Comparison of ENCODE assay signal across 8 cellular contexts in the genomic region with DNA sequence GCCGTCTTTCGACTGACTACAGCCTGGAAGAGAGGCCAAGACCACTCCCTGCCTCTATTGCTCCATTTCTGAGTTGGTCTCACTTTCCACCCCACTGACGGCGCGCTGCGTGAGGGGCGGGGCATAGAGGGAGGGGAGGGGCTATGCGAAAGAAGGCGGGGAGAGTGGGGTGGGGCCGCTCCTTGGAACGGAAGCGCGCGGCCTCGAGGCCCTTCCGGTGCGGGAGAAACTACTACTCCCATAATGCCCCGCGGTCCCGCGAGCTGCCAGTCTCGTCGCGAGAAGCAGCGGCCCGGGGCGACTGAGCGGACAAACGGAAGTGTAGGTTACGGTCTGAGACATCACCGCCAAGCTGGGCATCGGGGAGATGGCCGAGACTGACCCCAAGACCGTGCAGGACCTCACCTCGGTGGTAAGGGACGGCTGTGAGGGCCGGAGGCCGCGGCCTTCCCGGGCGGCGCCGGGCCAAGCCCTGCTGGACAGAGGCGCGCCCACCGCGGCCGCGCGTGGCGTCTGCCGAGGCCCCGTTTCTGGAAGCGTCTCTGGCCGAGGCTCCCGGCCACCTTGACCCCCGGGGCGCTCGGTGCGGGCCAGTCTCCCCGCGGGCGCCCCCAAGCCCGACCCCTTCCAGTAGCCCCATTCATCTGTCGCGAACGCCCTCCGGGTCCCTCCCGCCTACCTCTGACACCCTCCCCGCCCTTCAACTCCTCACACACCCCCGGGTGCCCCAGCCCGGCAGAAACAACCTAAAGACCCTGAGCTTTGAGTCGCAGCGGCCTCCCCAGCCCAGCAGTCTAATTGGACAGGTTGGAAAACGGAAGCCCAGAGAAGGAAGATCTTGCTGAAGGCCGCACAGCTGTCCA. TPM values are rescaled to one million over a fixed set of nuclear protein-coding genes. Genes with fewer than 3 reads are reported as not detected.
DNase-seq lines count a peak whose midpoint lies in the region; ATAC-seq and TF ChIP-seq lines count a peak whose summit lies in the region.

Gene HSBP1 (plus strand): TSS at position 269 of the 863 bp plus-strand sequence. CDS start 99 bp downstream, at position 368.

- peaks cover 24% of the 10 kb centered on the region for H3K36me3 Mint-ChIP-seq in neural progenitor cell

- H3K4me1 Mint-ChIP-seq in neural progenitor cell: peaks cover 29% of the 10 kb centered on the region

- H3K4me1 ChIP-seq in HAP-1 (peaks cover 33% of the 10 kb centered on the region), SJCRH30 (no peaks in the 10 kb centered on the region), foreskin keratinocyte (peaks cover 4% of the 10 kb centered on the region), neural progenitor cell (peaks cover 4% of the 10 kb centered on the region), stomach smooth muscle (ENCODE audit: control insufficient read depth, insufficient read depth, low read length) (peaks cover 13% of the 10 kb centered on the region)

- H3K36me3 ChIP-seq in HAP-1 (replicated peaks): peaks cover 17% of the 10 kb centered on the region
- H3K36me3 ChIP-seq in MG63: peaks cover 17% of the 10 kb centered on the region
- H3K36me3 ChIP-seq in SJCRH30: peaks cover 10% of the 10 kb centered on the region
- H3K36me3 ChIP-seq in neural progenitor cell: peaks cover 12% of the 10 kb centered on the region
- H3K36me3 ChIP-seq in stomach smooth muscle (ENCODE audit: control insufficient read depth in 2 of 2, insufficient read depth in 2 of 2, low read length in 2 of 2): peaks cover 2 to 4% of the 10 kb centered on the region in 2 donors

- in situ Hi-C loops in HAP-1 (cut with MboI; ENCODE audit: low sequenced_read_pairs): no loop called here

- H3K27me3 ChIP-seq in HAP-1 (ENCODE audit: low read depth): no peaks in the 10 kb centered on the region
- H3K27me3 ChIP-seq in MG63: no peaks in the 10 kb centered on the region
- H3K27me3 ChIP-seq in SJCRH30: no peaks in the 10 kb centered on the region
- no peaks in the 10 kb centered on the region for H3K27me3 ChIP-seq in foreskin keratinocyte
- no peaks in the 10 kb centered on the region for H3K27me3 ChIP-seq in neural progenitor cell
- no peaks in the 10 kb centered on the region for H3K27me3 ChIP-seq in stomach smooth muscle (ENCODE audit: control insufficient read depth in 1 of 2, insufficient read depth in 2 of 2, low read length in 2 of 2)

- H3K9me3 Mint-ChIP-seq in neural progenitor cell: peaks cover 4% of the 10 kb centered on the region

- peaks cover 10% of the 10 kb centered on the region for H4K20me1 ChIP-seq in neural progenitor cell (ENCODE audit: low read depth)

- peaks cover 40% of the 10 kb centered on the region for H3K79me2 ChIP-seq in neural progenitor cell (ENCODE audit: low read depth)

- H3K27ac ChIP-seq in SJCRH30 (peak within 1 kb of the TSS; percentile 66), foreskin keratinocyte (peak within 1 kb of the TSS; percentile 16), neural progenitor cell (no peak within 1 kb of the TSS), stomach smooth muscle (ENCODE audit: low read length) (peak within 1 kb of the TSS; percentile 41)

- peak within 1 kb of the TSS; percentile 97 for H3K4me3 Mint-ChIP-seq in neural progenitor cell

- H2AFZ ChIP-seq in neural progenitor cell (replicated peaks): peak within 1 kb of the TSS; percentile 85

- TF ChIP-seq CTCF in foreskin keratinocyte (conservative IDR thresholded peaks at IDR 0.05) (no peak), neural progenitor cell (IDR thresholded peaks at IDR 0.05) (no peak)

- ATAC-seq in foreskin keratinocyte: peak; percentile 93

- peak within 1 kb of the TSS; percentile 73 for H3K4me3 ChIP-seq in HAP-1
- peak within 1 kb of the TSS; percentile 72 for H3K4me3 ChIP-seq in MG63
- H3K4me3 ChIP-seq in SJCRH30: peak within 1 kb of the TSS; percentile 86
- H3K4me3 ChIP-seq in neural progenitor cell: peak within 1 kb of the TSS; percentile 86
- H3K4me3 ChIP-seq in stomach smooth muscle (ENCODE audit: low read length in 2 of 2): peak within 1 kb of the TSS; percentile 87 to 95

- H3K4me2 ChIP-seq in neural progenitor cell: peak within 1 kb of the TSS; percentile 95

- H3F3A ChIP-seq in neural progenitor cell (ENCODE audit: low read depth): peaks cover 7% of the 10 kb centered on the region

- H3K9ac ChIP-seq in neural progenitor cell (peak within 1 kb of the TSS; percentile 79), stomach smooth muscle (ENCODE audit: low read length in 2 of 2) (peak within 1 kb of the TSS; percentile 86 to 88)

- H3K27me3 Mint-ChIP-seq in neural progenitor cell (ENCODE audit: insufficient read depth, low read depth): peaks cover 10% of the 10 kb centered on the region

- peak within 1 kb of the TSS; percentile 87 for H3K27ac Mint-ChIP-seq in neural progenitor cell

- DNase-seq in GDM1 (lab: John Stamatoyannopoulos, UW) (peak; percentile 50), HAP-1 (ENCODE audit: low spot score in 2 of 2) (peak; percentile 91 to 96), MG63 (peak; percentile 90), SJCRH30 (peak; percentile 91 to 92), activated gamma-delta T cell treated with Interleukin-2 at 50 U/mL for 16 hours (peak; percentile 91), foreskin keratinocyte (peak; percentile 63 to 79), neural progenitor cell (ENCODE audit: low spot score) (peak; percentile 96)

- H3K9me3 ChIP-seq in HAP-1: no peaks in the 10 kb centered on the region
- H3K9me3 ChIP-seq in MG63: no peaks in the 10 kb centered on the region
- H3K9me3 ChIP-seq in SJCRH30 (replicated peaks): no peaks in the 10 kb centered on the region
- no peaks in the 10 kb centered on the region for H3K9me3 ChIP-seq in neural progenitor cell (ENCODE audit: low read depth)
- no peaks in the 10 kb centered on the region for H3K9me3 ChIP-seq in stomach smooth muscle (ENCODE audit: control insufficient read depth in 2 of 2, low read length in 2 of 2)

RNA-seq across cellular contexts. Expression of gene HSBP1, which starts in this region (rescaled TPM):
- 32.8 and 110 TPM in 2 replicates for total RNA-seq in MG63 (2014; rRNA removed; shearing (Covaris generic); ENCODE audit: low replicate concordance)
- 198 and 204 TPM in 2 replicates for total RNA-seq in SJCRH30 (2014; rRNA removed; shearing (Covaris generic))
- total RNA-seq in foreskin keratinocyte: 143 and 150 TPM in 2 replicates
- 181 and 189 TPM in 2 replicates for polyA plus RNA-seq in foreskin keratinocyte
- 36.6 and 87.6 TPM in 2 replicates for total RNA-seq in neural progenitor cell (ENCODE audit: low replicate concordance)
